Comparison of ENCODE assay signal across 30 cellular contexts in the genomic region with DNA sequence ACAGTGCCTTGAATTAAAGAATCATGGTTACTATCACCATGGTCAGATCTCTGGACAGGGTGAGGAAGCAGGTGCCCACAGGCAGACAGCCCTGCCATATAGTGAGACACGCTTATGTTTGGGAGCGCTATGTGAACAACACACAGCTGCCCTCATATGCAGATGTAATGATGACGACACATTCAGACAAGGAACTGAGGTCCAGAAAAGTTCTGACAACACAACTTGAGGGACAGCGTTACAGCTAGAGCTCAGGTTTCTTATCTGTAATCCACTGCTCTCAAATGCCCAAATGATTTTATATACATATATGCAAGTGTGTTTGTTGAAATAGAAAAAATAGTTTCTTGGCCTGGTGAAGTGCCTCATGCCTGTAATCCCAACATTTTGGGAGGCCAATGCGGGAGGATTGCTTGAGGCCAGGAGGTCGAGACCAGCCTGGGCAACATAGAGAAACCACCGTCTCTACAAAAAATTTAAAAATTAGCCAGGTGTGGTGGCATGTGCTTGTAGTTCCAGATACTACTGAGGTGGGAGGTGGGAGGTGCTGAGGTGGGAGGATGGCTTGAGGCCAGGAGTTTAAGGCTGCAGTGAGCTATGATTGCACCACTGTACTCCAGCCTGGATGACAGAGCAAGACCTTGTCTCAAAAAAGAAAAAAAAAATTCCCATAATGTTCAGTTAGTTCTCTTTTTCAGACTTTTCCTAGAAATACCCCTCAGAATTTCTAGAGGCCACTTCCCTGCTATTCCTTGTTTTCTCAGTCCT.
"Had no signal": no experiment of that assay in that cellular context is flagged by ENCODE, and none has a peak within 500 bp of the region (broad histone marks: within the 10 kb centered on the region; RNA-seq: fewer than 3 reads in every experiment).

No MANE protein-coding gene starts in this region.

- H3K4me3 Mint-ChIP-seq: activated B cell treated with CpG ODN at 0.5 μM for 24 hours; activated CD4-positive, alpha-beta memory T cell treated with anti-CD3 and anti-CD28 coated beads for 36 hours; activated CD4-positive, alpha-beta T cell treated with anti-CD3 and anti-CD28 coated beads, Interleukin-2, amount 10 ng/mL, durations not matched to agents 24 days and 14 days; activated T-helper 1 cell treated with anti-CD3 and anti-CD28 coated beads, Interleukin-12 subunit alpha, Interleukin-12 subunit beta, Interleukin-2, Interleukin-4 antibody, amounts not matched to agents 30 ng/mL and 10 ng/mL and 1 ng/mL, durations not matched to agents 14 hours and 24 hours and 36 hours; IgD-negative memory B cell; T-helper 1 cell treated with Interleukin-12 subunit alpha and Interleukin-12 subunit beta and Interleukin-4 antibody, amounts not matched to agents 30 μg/mL and 1 μg/mL, for 36 hours had no signal

- H3K9me3 ChIP-seq: SJSA1 had no signal

- H3K27me3 Mint-ChIP-seq: activated B cell treated with CpG ODN at 0.5 μM for 24 hours; activated CD4-positive, alpha-beta memory T cell treated with anti-CD3 and anti-CD28 coated beads for 36 hours; activated CD4-positive, alpha-beta T cell treated with anti-CD3 and anti-CD28 coated beads, Interleukin-2, amount 10 ng/mL, durations not matched to agents 24 days and 14 days; IgD-negative memory B cell had no signal

- H3K27ac Mint-ChIP-seq: activated B cell treated with CpG ODN at 0.5 μM for 24 hours; activated CD4-positive, alpha-beta memory T cell treated with anti-CD3 and anti-CD28 coated beads for 36 hours; activated CD4-positive, alpha-beta T cell treated with anti-CD3 and anti-CD28 coated beads, Interleukin-2, amount 10 ng/mL, durations not matched to agents 24 days and 14 days; activated naive CD4-positive, alpha-beta T cell treated with anti-CD3 and anti-CD28 coated beads, Interleukin-2, amount 50 U/mL, for 72 hours; activated T-helper 1 cell treated with anti-CD3 and anti-CD28 coated beads, Interleukin-12 subunit alpha, Interleukin-12 subunit beta, Interleukin-2, Interleukin-4 antibody, amounts not matched to agents 30 ng/mL and 10 ng/mL and 1 ng/mL, durations not matched to agents 14 hours and 24 hours and 36 hours had no signal

- H3K27me3 ChIP-seq: brain microvascular endothelial cell, cardiac muscle cell, SJSA1 had no signal

- H3K4me1 ChIP-seq: SJSA1 had no signal

- H3K4me3 ChIP-seq: cardiac muscle cell, SJSA1 had no signal

- H3K4me1 Mint-ChIP-seq: activated B cell treated with CpG ODN at 0.5 μM for 24 hours had no signal

- ATAC-seq: activated naive CD4-positive, alpha-beta T cell treated with anti-CD3 and anti-CD28 coated beads, Interleukin-2, amount 50 U/mL, for 72 hours; Panc1; Right ventricle myocardium inferior; SK-N-SH treated with all-trans-retinoic acid at 6 μM for 48 hours had no signal

- DNase-seq: activated B cell treated with CpG ODN at 0.5 μM for 24 hours; activated CD4-positive, alpha-beta memory T cell treated with anti-CD3 and anti-CD28 coated beads for 36 hours; activated CD4-positive, alpha-beta T cell treated with anti-CD3 and anti-CD28 coated beads for 1 hour; activated CD4-positive, alpha-beta T cell treated with anti-CD3 and anti-CD28 coated beads, Interleukin-2, amount 10 ng/mL, durations not matched to agents 24 days and 14 days; activated CD8-positive, alpha-beta memory T cell treated with anti-CD3 and anti-CD28 coated beads for 24 hours; activated effector memory CD4-positive, alpha-beta T cell treated with anti-CD3 and anti-CD28 coated beads, Interleukin-2, amount 50 U/mL, for 16 hours; activated naive CD4-positive, alpha-beta T cell treated with Interleukin-2 at 50 U/mL for 16 hours; amygdala; brain microvascular endothelial cell; KG1; NCI-H1092; NCI-H1417; NCI-H1930; NCI-H2107; NCI-H345; NCI-H510A; NCI-H526 treated with DMSO at 0.1 percent for 48 hours; NCI-H82; OCI-M1; RPMI8226; T-helper 9 cell had no signal

- H3K9me3 Mint-ChIP-seq: activated B cell treated with CpG ODN at 0.5 μM for 24 hours; activated CD4-positive, alpha-beta memory T cell treated with anti-CD3 and anti-CD28 coated beads for 36 hours; activated CD4-positive, alpha-beta T cell treated with anti-CD3 and anti-CD28 coated beads, Interleukin-2, amount 10 ng/mL, durations not matched to agents 24 days and 14 days; activated T-helper 1 cell treated with anti-CD3 and anti-CD28 coated beads, Interleukin-12 subunit alpha, Interleukin-12 subunit beta, Interleukin-2, Interleukin-4 antibody, amounts not matched to agents 30 ng/mL and 10 ng/mL and 1 ng/mL, durations not matched to agents 14 hours and 24 hours and 36 hours; T-helper 1 cell treated with Interleukin-12 subunit alpha and Interleukin-12 subunit beta and Interleukin-4 antibody, amounts not matched to agents 30 μg/mL and 1 μg/mL, for 36 hours had no signal

- H3K27ac ChIP-seq: brain microvascular endothelial cell, cardiac muscle cell, SJSA1 had no signal

- H3K36me3 ChIP-seq: brain microvascular endothelial cell, cardiac muscle cell, SJSA1 had no signal
